ENCODE assay signal across 12 cellular contexts in genomic region chr2:84874381-84875212, GRCh38. TPM values are rescaled to one million over a fixed set of nuclear protein-coding genes. Genes with fewer than 3 reads are reported as not detected.
A peak's percentile ranks its signal among the peaks of the same experiment; 100 is the strongest.
DNase-seq lines count a peak whose midpoint lies in the region; ATAC-seq and TF ChIP-seq lines count a peak whose summit lies in the region.
"Had no signal": no experiment of that assay in that cellular context is flagged by ENCODE, and none has a peak within 500 bp of the region (broad histone marks: within the 10 kb centered on the region; RNA-seq: fewer than 3 reads in every experiment).

No MANE protein-coding gene starts in this region.

- no peak overlapping the region for H3K14ac ChIP-seq in neuronal stem cell (ENCODE audit: low read length)

- BruUV-seq in PC-9 (replicated peaks; lab: Mats Ljungman, UMichigan): no TSS peak

- no peak overlapping the region for H3K27ac ChIP-seq in CD8-positive, alpha-beta memory T cell (ENCODE audit: low read depth, low read length)
- H3K27ac ChIP-seq in PC-9: no peak overlapping the region
- H3K27ac ChIP-seq in neuronal stem cell (replicated peaks; ENCODE audit: low read length): no peak overlapping the region
- H3K27ac ChIP-seq: BLaER1 treated with 17β-estradiol and CSF1 and Interleukin-3, amounts not matched to agents 10 nM and 100 nM had no signal

- no peak overlapping the region for H3K4ac ChIP-seq in neuronal stem cell (ENCODE audit: low read length)

- H2AK5ac ChIP-seq in neuronal stem cell (ENCODE audit: low read depth, low read length): no peak overlapping the region

- H3K27me3 ChIP-seq in CD8-positive, alpha-beta memory T cell (ENCODE audit: insufficient read depth, low read length, poor library complexity, severe bottlenecking): no peaks in the 10 kb centered on the region
- peaks cover 65% of the 10 kb centered on the region for H3K27me3 ChIP-seq in PC-9 (ENCODE audit: insufficient read depth, low read depth)
- H3K27me3 ChIP-seq in neuronal stem cell (ENCODE audit: control insufficient read depth in 3 of 3, insufficient read depth in 3 of 3, low read depth in 1 of 3, low read length in 3 of 3): peaks cover 0 to 47% (median 9%) of the 10 kb centered on the region in 3 experiments

- peaks cover 82% of the 10 kb centered on the region for H3K4me1 ChIP-seq in CD8-positive, alpha-beta memory T cell (ENCODE audit: insufficient read depth, low read length)
- H3K4me1 ChIP-seq in PC-9 (replicated peaks; ENCODE audit: insufficient read depth) (no peaks in the 10 kb centered on the region), neuronal stem cell (ENCODE audit: control insufficient read depth in 2 of 2, insufficient read depth in 1 of 2, low read depth in 1 of 2, low read length in 2 of 2) (peaks cover 0 to 1% of the 10 kb centered on the region in 2 donors)

- H3K18ac ChIP-seq in neuronal stem cell (ENCODE audit: low read length): no peak overlapping the region

- DNase-seq in AG08395 (ENCODE audit: low spot score): peak; percentile 19
- no peak for DNase-seq in CD8-positive, alpha-beta memory T cell
- peak; percentile 43 for DNase-seq in fibroblast of pulmonary artery (ENCODE audit: low read depth)
- no peak for DNase-seq in PC-9
- no peak for DNase-seq in neuronal stem cell (ENCODE audit: low spot score)
- DNase-seq in NCI-H1694 (lab: John Stamatoyannopoulos, UW): no peak
- DNase-seq: NCI-H2081, NCI-H82 had no signal

- H2AFZ ChIP-seq in PC-9: no peak overlapping the region
- no peak overlapping the region for H2AFZ ChIP-seq in neuronal stem cell (ENCODE audit: low read length)

- POLR2A ChIA-PET in CD8-positive, alpha-beta memory T cell (lab: Charles Lee): no interaction called here
- POLR2A ChIA-PET in PC-9 (lab: Charles Lee; ENCODE audit: unreplicated experiment): no interaction called here

- ATAC-seq in GM21717 (IDR thresholded peaks at IDR 0.05; ENCODE audit: unreplicated experiment): no peak

- no peaks in the 10 kb centered on the region for H3K79me2 ChIP-seq in PC-9 (ENCODE audit: low read depth)

- peak overlapping the region; percentile 35 to 93 (median 84) for H3K27ac Mint-ChIP-seq in CD8-positive, alpha-beta memory T cell
- H3K27ac Mint-ChIP-seq in activated naive CD8-positive, alpha-beta T cell: peak overlapping the region; percentile 95
- H3K27ac Mint-ChIP-seq: brain had no signal

- H3K9ac ChIP-seq in neuronal stem cell (ENCODE audit: low read depth, low read length, poor library complexity): no peak overlapping the region
- H3K9ac ChIP-seq: BLaER1 treated with 17β-estradiol and CSF1 and Interleukin-3, amounts not matched to agents 10 nM and 100 nM had no signal

- no peak overlapping the region for H4K8ac ChIP-seq in neuronal stem cell (ENCODE audit: low read depth, low read length)

- no peaks in the 10 kb centered on the region for H3K9me3 ChIP-seq in CD8-positive, alpha-beta memory T cell (ENCODE audit: low read length)
- no peaks in the 10 kb centered on the region for H3K9me3 ChIP-seq in PC-9 (ENCODE audit: insufficient read depth, low read depth)
- H3K9me3 ChIP-seq in neuronal stem cell (replicated peaks in 1 of 2; ENCODE audit: control insufficient read depth in 2 of 2, insufficient read depth in 1 of 2, low read depth in 1 of 2, low read length in 2 of 2): no peaks in the 10 kb centered on the region
- H3K9me3 ChIP-seq: BLaER1 treated with 17β-estradiol and CSF1 and Interleukin-3, amounts not matched to agents 10 nM and 100 nM had no signal

- H3K23ac ChIP-seq in neuronal stem cell (ENCODE audit: low read depth, low read length, poor library complexity): no peak overlapping the region

- H3K4me2 ChIP-seq in PC-9: no peak overlapping the region
- no peak overlapping the region for H3K4me2 ChIP-seq in neuronal stem cell (ENCODE audit: insufficient read depth, low read length, poor library complexity, severe bottlenecking)
- H3K4me2 ChIP-seq: BLaER1 treated with 17β-estradiol and CSF1 and Interleukin-3, amounts not matched to agents 10 nM and 100 nM had no signal

- peaks cover 0 to 1% of the 10 kb centered on the region in 2 donors for H3K27me3 Mint-ChIP-seq in CD8-positive, alpha-beta memory T cell
- no peaks in the 10 kb centered on the region for H3K27me3 Mint-ChIP-seq in activated naive CD8-positive, alpha-beta T cell

- H3K4me3 Mint-ChIP-seq in CD8-positive, alpha-beta memory T cell: peak overlapping the region in 1 of 7 donors; percentile 60
- H3K4me3 Mint-ChIP-seq in activated naive CD8-positive, alpha-beta T cell: peak overlapping the region; percentile 75
- H3K4me3 Mint-ChIP-seq: brain had no signal

- H3K9me2 ChIP-seq in PC-9 (ENCODE audit: insufficient read depth): no peaks in the 10 kb centered on the region

- H4K91ac ChIP-seq in neuronal stem cell (ENCODE audit: low read depth, low read length, poor library complexity): no peak overlapping the region

- H3F3A ChIP-seq in PC-9 (ENCODE audit: insufficient read depth, low read depth): no peaks in the 10 kb centered on the region

- no peaks in the 10 kb centered on the region for H4K20me1 ChIP-seq in PC-9 (ENCODE audit: insufficient read depth)
- H4K20me1 ChIP-seq: BLaER1 treated with 17β-estradiol and CSF1 and Interleukin-3, amounts not matched to agents 10 nM and 100 nM had no signal

- H2BK15ac ChIP-seq in neuronal stem cell (ENCODE audit: low read length): no peak overlapping the region

- no peak overlapping the region for H2BK12ac ChIP-seq in neuronal stem cell (ENCODE audit: low read length)

- peaks cover 57 to 88% (median 83%) of the 10 kb centered on the region in 3 donors for H3K4me1 Mint-ChIP-seq in CD8-positive, alpha-beta memory T cell
- H3K4me1 Mint-ChIP-seq in activated naive CD8-positive, alpha-beta T cell (ENCODE audit: low read depth): peaks cover 91% of the 10 kb centered on the region

- no CpG with 5 or more reads among the region's 7 CpGs for WGBS in neuronal stem cell (ENCODE audit: extremely low coverage in 2 of 2, insufficient read length in 2 of 2, insufficient replicate concordance in 1 of 2), 2 donors

- H2BK5ac ChIP-seq in neuronal stem cell (ENCODE audit: low read length): no peak overlapping the region

- intact Hi-C loops in PC-9 (cut with micrococcal nuclease; ENCODE audit: unreplicated experiment): no loop called here

- H2BK120ac ChIP-seq in neuronal stem cell (ENCODE audit: low read depth, low read length): no peak overlapping the region

- H3K4me3 ChIP-seq in CD8-positive, alpha-beta memory T cell (ENCODE audit: low read length): no peak overlapping the region
- H3K4me3 ChIP-seq in fibroblast of pulmonary artery (replicated peaks; ENCODE audit: low read depth, low read length) (no peak overlapping the region), PC-9 (no peak overlapping the region), neuronal stem cell (ENCODE audit: low read length in 2 of 2) (peak overlapping the region in 1 of 2 donors; percentile 54)
- H3K4me3 ChIP-seq: BLaER1 treated with 17β-estradiol and CSF1 and Interleukin-3, amounts not matched to agents 10 nM and 100 nM had no signal

- peaks cover 6% of the 10 kb centered on the region for H3K36me3 ChIP-seq in CD8-positive, alpha-beta memory T cell (ENCODE audit: insufficient read depth, low read length)
- no peaks in the 10 kb centered on the region for H3K36me3 ChIP-seq in PC-9 (ENCODE audit: low read depth)
- H3K36me3 ChIP-seq in neuronal stem cell (replicated peaks in 1 of 2; ENCODE audit: control insufficient read depth in 2 of 2, insufficient read depth in 2 of 2, low read length in 2 of 2): no peaks in the 10 kb centered on the region
- H3K36me3 ChIP-seq: BLaER1 treated with 17β-estradiol and CSF1 and Interleukin-3, amounts not matched to agents 10 nM and 100 nM had no signal

- peaks cover 8 to 24% (median 12%) of the 10 kb centered on the region in 3 donors for H3K36me3 Mint-ChIP-seq in CD8-positive, alpha-beta memory T cell
- H3K36me3 Mint-ChIP-seq in activated naive CD8-positive, alpha-beta T cell: peaks cover 19% of the 10 kb centered on the region
- H3K36me3 Mint-ChIP-seq: brain had no signal

- CTCF ChIA-PET in CD8-positive, alpha-beta memory T cell (lab: Charles Lee): interaction anchor here (1.0 kb wide), 1 partner anchor 28 kb away, joined by 3 read pairs; no protein-coding TSS in a partner anchor
- CTCF ChIA-PET in PC-9 (lab: Charles Lee): no interaction called here

- no peaks in the 10 kb centered on the region for H3K9me3 Mint-ChIP-seq in CD8-positive, alpha-beta memory T cell
- H3K9me3 Mint-ChIP-seq in activated naive CD8-positive, alpha-beta T cell (ENCODE audit: low read depth): no peaks in the 10 kb centered on the region

- no peak for TF ChIP-seq CTCF in fibroblast of pulmonary artery (IDR thresholded peaks at IDR 0.05; ENCODE audit: low read length, missing control alignments)
- no peak for TF ChIP-seq CTCF in PC-9 (conservative IDR thresholded peaks at IDR 0.05)

- H3K79me1 ChIP-seq in neuronal stem cell (ENCODE audit: low read depth, low read length): no peaks in the 10 kb centered on the region

RNA-seq across cellular contexts. Expression of gene TRABD2A, which starts 6.3 kb away (rescaled TPM):
- 10 to 100 TPM; 20.3 to 20.8 TPM for total RNA-seq in CD8-positive, alpha-beta memory T cell
- 36.6 TPM for polyA plus RNA-seq in CD8-positive, alpha-beta memory T cell
- 0.88 and 2.2 TPM in 2 replicates for total RNA-seq in PC-9 (2021)
- polyA plus RNA-seq in neuronal stem cell (2013, experiment 1 of 2): 11.7 TPM
- 11.8 TPM for polyA plus RNA-seq in neuronal stem cell (2013, experiment 2 of 2)

RNA-seq across cellular contexts. Expression of gene TMSB10, which starts 30.9 kb away (rescaled TPM):
- total RNA-seq in CD8-positive, alpha-beta memory T cell: 1,000 to 10,000 TPM; 1,121 to 1,125 TPM
- 4,836 TPM for polyA plus RNA-seq in CD8-positive, alpha-beta memory T cell
- total RNA-seq in PC-9 (2021): 1,668 and 1,769 TPM in 2 replicates
- 1,798 TPM for polyA plus RNA-seq in neuronal stem cell (2013, experiment 1 of 2)
- polyA plus RNA-seq in neuronal stem cell (2013, experiment 2 of 2): 1,767 TPM

Comparison
In these comparisons a context has a peak if more than half of its experiments do, and no peak if none do; other contexts are left out.
1. DNase-seq: peak in AG08395 (single experiment) and fibroblast of pulmonary artery (single experiment); none in CD8-positive, alpha-beta memory T cell (0 of 5), PC-9 (0 of 2), neuronal stem cell (single experiment) and NCI-H1694 (single experiment).